ENCODE assay signal across 23 cellular contexts in genomic region chr11:12698049-12698448, GRCh38. TPM values are rescaled to one million over a fixed set of nuclear protein-coding genes. Genes with fewer than 3 reads are reported as not detected.
DNase-seq lines count a peak whose midpoint lies in the region; ATAC-seq, FAIRE-seq and TF ChIP-seq lines count a peak whose summit lies in the region.
"Had no signal": no experiment of that assay in that cellular context is flagged by ENCODE, and none has a peak within 500 bp of the region (broad histone marks: within the 10 kb centered on the region; RNA-seq: fewer than 3 reads in every experiment).

No MANE protein-coding gene starts in this region.

- H3K27me3 Mint-ChIP-seq in GM23338 (ENCODE audit: insufficient read depth, low read depth, poor library complexity): peaks cover 13% of the 10 kb centered on the region
- no peaks in the 10 kb centered on the region for H3K27me3 Mint-ChIP-seq in astrocyte (ENCODE audit: low read depth, unreplicated experiment)

- H3K27me3 ChIP-seq in GM23338 (ENCODE audit: insufficient read depth) (no peaks in the 10 kb centered on the region), astrocyte (ENCODE audit: insufficient read depth, low read length) (no peaks in the 10 kb centered on the region)
- H3K27me3 ChIP-seq: right lobe of liver, stomach, vagina had no signal

- H3K4me2 ChIP-seq in A549: peak overlapping the region; percentile 90
- H3K4me2 ChIP-seq in GM23338: peak overlapping the region; percentile 50
- H3K4me2 ChIP-seq in astrocyte (ENCODE audit: low read length): no peak overlapping the region

- no peak for TF ChIP-seq POLR2A in A549 (IDR thresholded peaks at IDR 0.05; ENCODE audit: low read length)

- H3K4me1 Mint-ChIP-seq in GM23338 (peaks cover 91% of the 10 kb centered on the region), astrocyte (ENCODE audit: low read depth, unreplicated experiment) (peaks cover 81% of the 10 kb centered on the region)

- H3F3A ChIP-seq in GM23338 (replicated peaks; ENCODE audit: low read depth): no peaks in the 10 kb centered on the region

- FAIRE-seq in A549 (lab: Jason Lieb, UNC) (no peak), astrocyte (lab: Jason Lieb, UNC) (no peak)
- FAIRE-seq: GM12891, keratinocyte had no signal

- H3K9me3 ChIP-seq in A549: no peaks in the 10 kb centered on the region
- no peaks in the 10 kb centered on the region for H3K9me3 ChIP-seq in astrocyte (ENCODE audit: insufficient read depth, low read depth, low read length)
- no peaks in the 10 kb centered on the region for H3K9me3 ChIP-seq in mesodermal cell (ENCODE audit: control insufficient read depth, low read length)
- H3K9me3 ChIP-seq: neutrophil, right lobe of liver, stomach, vagina had no signal

- H3K27ac Mint-ChIP-seq in GM23338: peak overlapping the region; percentile 78; the same call in 1 of the 2 replicates
- H3K27ac Mint-ChIP-seq in astrocyte (ENCODE audit: unreplicated experiment): peak overlapping the region; percentile 30
- H3K27ac Mint-ChIP-seq: activated CD8-positive, alpha-beta T cell treated with anti-CD3 and anti-CD28 coated beads, Interleukin-2, amount 10 ng/mL, durations not matched to agents 7 days and 5 days; activated naive CD8-positive, alpha-beta T cell treated with anti-CD3 and anti-CD28 coated beads for 36 hours had no signal

- H3K4me1 ChIP-seq in A549: peaks cover 97% of the 10 kb centered on the region
- H3K4me1 ChIP-seq in GM23338 (ENCODE audit: insufficient read depth): peaks cover 85% of the 10 kb centered on the region
- H3K4me1 ChIP-seq in astrocyte (ENCODE audit: insufficient read depth, low read length): peaks cover 45% of the 10 kb centered on the region
- H3K4me1 ChIP-seq in mesodermal cell (ENCODE audit: control insufficient read depth, insufficient read depth, low read length, poor library complexity, severe bottlenecking): peaks cover 93% of the 10 kb centered on the region

- H2AFZ ChIP-seq in GM23338: no peak overlapping the region
- no peak overlapping the region for H2AFZ ChIP-seq in astrocyte (ENCODE audit: low read depth, low read length)

- WGBS in A549 (ENCODE audit: missing lambda C conversion rate): 82% methylated on average over 5 of the region's 5 CpGs
- 55 to 56% methylated on average over 4 of the region's 5 CpGs for WGBS in mesodermal cell (ENCODE audit: insufficient coverage in 2 of 2), 2 experiments

- POLR2A ChIA-PET in A549 (lab: Yijun Ruan, JAX): no interaction called here

- DNase-seq in A549 (ENCODE audit: low read depth in 1 of 2, low spot score in 1 of 2) (no peak), GM23338 (ENCODE audit: low spot score) (peak; percentile 64), astrocyte (ENCODE audit: low read depth) (no peak), DMS79 (lab: John Stamatoyannopoulos, UW) (no peak), Kasumi-1 (lab: John Stamatoyannopoulos, UW) (no peak)
- DNase-seq in activated CD4-positive, alpha-beta T cell treated with anti-CD3 and anti-CD28 coated beads, Interleukin-2, amount 50 U/mL, for 48 hours: no peak
- DNase-seq: activated CD8-positive, alpha-beta T cell treated with anti-CD3 and anti-CD28 coated beads, Interleukin-2, amount 10 ng/mL, durations not matched to agents 7 days and 5 days; activated naive CD8-positive, alpha-beta T cell treated with anti-CD3 and anti-CD28 coated beads for 36 hours; activated T-cell treated with anti-CD3 and anti-CD28 coated beads, Interleukin-2, amount 50 U/mL, for 48 hours; COR-L47; GDM1; KBM-7; NCI-H1105 treated with DMSO at 0.1 percent for 48 hours; right lobe of liver; stomach; T-helper 1 cell had no signal

- H3K27ac ChIP-seq in A549 (peak overlapping the region; percentile 27 to 59; a peak in 4 of 6 replicates), GM23338 (ENCODE audit: low read depth) (peak overlapping the region; percentile 7; the same call in 1 of the 2 replicates), astrocyte (ENCODE audit: low read depth, low read length) (no peak overlapping the region), mesodermal cell (ENCODE audit: low read depth, low read length, severe bottlenecking) (peak overlapping the region; percentile 23)
- H3K27ac ChIP-seq: neutrophil, right lobe of liver, stomach, vagina had no signal

- ATAC-seq in A549: no peak
- ATAC-seq in GM23338: peak; percentile 53
- ATAC-seq in HG03442 (IDR thresholded peaks at IDR 0.05; ENCODE audit: unreplicated experiment): no peak
- ATAC-seq: activated CD8-positive, alpha-beta T cell treated with anti-CD3 and anti-CD28 coated beads, Interleukin-2, amount 10 ng/mL, durations not matched to agents 7 days and 5 days; right lobe of liver; Right ventricle myocardium inferior had no signal

- TF ChIP-seq CTCF in A549 (IDR thresholded peaks at IDR 0.05) (no peak), GM23338 (conservative IDR thresholded peaks at IDR 0.05; ENCODE audit: low read depth in 2 of 2) (no peak), astrocyte (IDR thresholded peaks at IDR 0.05; ENCODE audit: insufficient read depth, low read depth, low read length) (no peak)

- no peak for TF ChIP-seq EP300 in A549 (IDR thresholded peaks at IDR 0.05)

- H3K9ac ChIP-seq in astrocyte (ENCODE audit: low read length): no peak overlapping the region

- no peak overlapping the region for H3K4me3 ChIP-seq in A549
- H3K4me3 ChIP-seq in GM23338: 0 out of 2 replicates have a peak overlapping the region, but pooled peaks have one; percentile 15
- no peak overlapping the region for H3K4me3 ChIP-seq in astrocyte (ENCODE audit: insufficient read depth, low read depth, low read length)
- H3K4me3 ChIP-seq in mesodermal cell (ENCODE audit: extremely low read depth, insufficient read depth, low read length, poor library complexity, severe bottlenecking): no peak overlapping the region
- H3K4me3 ChIP-seq: right lobe of liver, stomach, vagina had no signal

- H3K36me3 ChIP-seq in GM23338 (ENCODE audit: insufficient read depth): no peaks in the 10 kb centered on the region
- no peaks in the 10 kb centered on the region for H3K36me3 ChIP-seq in astrocyte (ENCODE audit: insufficient read depth, low read length)
- H3K36me3 ChIP-seq in mesodermal cell (ENCODE audit: control insufficient read depth, insufficient read depth, low read length): peaks cover 11% of the 10 kb centered on the region
- H3K36me3 ChIP-seq: neutrophil, right lobe of liver, stomach, vagina had no signal

- H3K4me3 Mint-ChIP-seq in GM23338 (peak overlapping the region; percentile 54), astrocyte (ENCODE audit: unreplicated experiment) (no peak overlapping the region)
- H3K4me3 Mint-ChIP-seq: activated CD8-positive, alpha-beta T cell treated with anti-CD3 and anti-CD28 coated beads, Interleukin-2, amount 10 ng/mL, durations not matched to agents 7 days and 5 days; activated naive CD8-positive, alpha-beta T cell treated with anti-CD3 and anti-CD28 coated beads for 36 hours had no signal

- H3K36me3 Mint-ChIP-seq in GM23338 (ENCODE audit: low read depth): no peaks in the 10 kb centered on the region
- H3K36me3 Mint-ChIP-seq in astrocyte (ENCODE audit: low read depth, unreplicated experiment): peaks cover 6% of the 10 kb centered on the region
- H3K36me3 Mint-ChIP-seq: activated naive CD8-positive, alpha-beta T cell treated with anti-CD3 and anti-CD28 coated beads for 36 hours had no signal

- TF ChIP-seq RAD21 in A549 (conservative IDR thresholded peaks at IDR 0.05 in 1 of 2, IDR thresholded peaks at IDR 0.05 in 1 of 2): no peak

- no peaks in the 10 kb centered on the region for H3K9me2 ChIP-seq in GM23338 (ENCODE audit: insufficient read depth)

- H3K79me2 ChIP-seq in GM23338 (replicated peaks; ENCODE audit: insufficient read depth): peaks cover 100% of the 10 kb centered on the region
- peaks cover 88% of the 10 kb centered on the region for H3K79me2 ChIP-seq in astrocyte (ENCODE audit: insufficient read depth, low read length)

- H4K20me1 ChIP-seq in GM23338 (replicated peaks; ENCODE audit: insufficient read depth): peaks cover 80% of the 10 kb centered on the region
- H4K20me1 ChIP-seq in astrocyte (ENCODE audit: insufficient read depth, low read length): peaks cover 55% of the 10 kb centered on the region

- CTCF ChIA-PET in A549 (lab: Yijun Ruan, JAX): interaction anchor here (1.0 to 1.1 kb wide), 2 partner anchors 20 to 98 kb away, joined by 3 to 6 read pairs; no protein-coding TSS in a partner anchor

- H3K9me3 Mint-ChIP-seq in GM23338 (no peaks in the 10 kb centered on the region), astrocyte (ENCODE audit: unreplicated experiment) (peaks cover 2% of the 10 kb centered on the region)
- H3K9me3 Mint-ChIP-seq: activated naive CD8-positive, alpha-beta T cell treated with anti-CD3 and anti-CD28 coated beads for 36 hours had no signal

TF ChIP-seq in A549, 52 proteins besides CTCF, POLR2A, EP300 and RAD21 (continues in another document):
- TF ChIP-seq JUNB (IDR thresholded peaks at IDR 0.05) (no peak), CHD4 (IDR thresholded peaks at IDR 0.05; ENCODE audit: borderline replicate concordance) (no peak), RARB (CRISPR knock-in tag; IDR thresholded peaks at IDR 0.05) (no peak), ZNF302 (CRISPR knock-in tag; IDR thresholded peaks at IDR 0.05) (no peak), HOXA7 (CRISPR knock-in tag; IDR thresholded peaks at IDR 0.05) (no peak), KDM5A (IDR thresholded peaks at IDR 0.05) (no peak)

TF ChIP-seq in GM23338, 12 proteins besides CTCF, POLR2A, EP300 and RAD21 (continues in another document):
- TF ChIP-seq ZNF331 (CRISPR knock-in tag; IDR thresholded peaks at IDR 0.05; ENCODE audit: low read depth) (no peak), STAT1 (IDR thresholded peaks at IDR 0.05; ENCODE audit: unreplicated experiment) (no peak), ZNF114 (CRISPR knock-in tag; IDR thresholded peaks at IDR 0.05) (no peak)

RNA-seq across cellular contexts. Expression of gene TEAD1, which starts 23.8 kb away (rescaled TPM):
- polyA plus RNA-seq in A549 (2011; rRNA removed) (110 and 112 TPM in 2 replicates), A549 (2017; fragmentation: RNase III; extraction: RNeasy Plus Mini Kit Qiagen cat#74134 plus additional on column Dnase treatment) (110 to 116 TPM (median 111 TPM) in 3 replicates), GM23338 (2016; fragmentation: Nextera tagmentation; extraction: Ambion mirVana) (24.5 and 28.4 TPM in 2 replicates)
- polyA plus RNA-seq in A549 (2012; cell fraction: cytosol; rRNA removed): 29.0 and 41.5 TPM in 2 replicates
- polyA plus RNA-seq in A549 (2012; cell fraction: nucleus; rRNA removed): 45.0 and 63.7 TPM in 2 replicates
- polyA minus RNA-seq in A549 (2011; rRNA and poly(A)+ RNA removed): 144 and 157 TPM in 2 replicates
- total RNA-seq in GM23338 (2014; rRNA removed; shearing (Covaris generic)): 102 and 103 TPM in 2 replicates
- total RNA-seq in astrocyte: 141 and 149 TPM in 2 replicates
- polyA plus RNA-seq in mesodermal cell (2013, experiment 1 of 2): 136 TPM
- polyA plus RNA-seq in mesodermal cell (2013, experiment 2 of 2): 133 TPM
